Comparison of ENCODE assay signal across 31 cellular contexts in genomic region chr7:99419323-99420021, GRCh38. TPM values are rescaled to one million over a fixed set of nuclear protein-coding genes. Genes with fewer than 3 reads are reported as not detected.
DNase-seq lines count a peak whose midpoint lies in the region; ATAC-seq and TF ChIP-seq lines count a peak whose summit lies in the region.
"Had no signal": no experiment of that assay in that cellular context is flagged by ENCODE, and none has a peak within 500 bp of the region (broad histone marks: within the 10 kb centered on the region; RNA-seq: fewer than 3 reads in every experiment).

No MANE protein-coding gene starts in this region.

- peak; percentile 24 for ATAC-seq in activated naive CD8-positive, alpha-beta T cell treated with anti-CD3 and anti-CD28 coated beads, Interleukin-2, amount 50 U/mL, for 24 hours
- peak; percentile 47 for ATAC-seq in HCT116
- ATAC-seq in stimulated activated effector memory CD8-positive, alpha-beta T cell treated with anti-CD3 and anti-CD28 coated beads, Interleukin-12 subunit alpha, Interleukin-12 subunit beta, amount 100 ng/mL, for 72 hours, result no peak
- ATAC-seq in GM19023 (IDR thresholded peaks at IDR 0.05; ENCODE audit: unreplicated experiment), result no peak
- ATAC-seq: body of pancreas, gastroesophageal sphincter, mucosa of descending colon had no signal

- H3K36me3 Mint-ChIP-seq in activated naive CD8-positive, alpha-beta T cell treated with anti-CD3 and anti-CD28 coated beads, Interleukin-2, amount 50 U/mL, for 24 hours (ENCODE audit: low read depth), result peaks cover 52% of the 10 kb centered on the region
- H3K36me3 Mint-ChIP-seq in activated naive CD8-positive, alpha-beta T cell treated with anti-CD3 and anti-CD28 coated beads for 36 hours, result peaks cover 27% of the 10 kb centered on the region
- peaks cover 90% of the 10 kb centered on the region for H3K36me3 Mint-ChIP-seq in endodermal cell (ENCODE audit: low read depth)
- H3K36me3 Mint-ChIP-seq in stimulated activated effector memory CD8-positive, alpha-beta T cell treated with anti-CD3 and anti-CD28 coated beads, Interleukin-12 subunit alpha, Interleukin-12 subunit beta, amount 100 ng/mL, for 72 hours, result peaks cover 94% of the 10 kb centered on the region

- no TSS peak for BruUV-seq in HCT116 (replicated peaks; lab: Mats Ljungman, UMichigan)

- TF ChIP-seq RAD21 in HCT116 (IDR thresholded peaks at IDR 0.05; ENCODE audit: low read depth), result no peak

- no peak overlapping the region for H3K4me3 ChIP-seq in HCT116 (replicated peaks in 1 of 2; ENCODE audit: low read depth in 1 of 2, low read length in 2 of 2)
- H3K4me3 ChIP-seq in endodermal cell (ENCODE audit: low read length), result no peak overlapping the region
- H3K4me3 ChIP-seq: A549, body of pancreas, gastroesophageal sphincter, hepatocyte, mucosa of descending colon, Peyer's patch, SJSA1 had no signal

- 94 to 95% methylated on average over 17 to 29 of the region's 29 CpGs for WGBS in endodermal cell (ENCODE audit: insufficient coverage in 1 of 2, insufficient read length in 1 of 2), 2 experiments

- no peak overlapping the region for H2AFZ ChIP-seq in HCT116 (ENCODE audit: low read depth, low read length, poor library complexity, severe bottlenecking)
- H2AFZ ChIP-seq: hepatocyte had no signal

- POLR2A ChIA-PET in HCT116 (lab: Charles Lee), result interaction anchor here (1.2 kb wide), 1 partner anchor 11 kb away, joined by 5 read pairs; the partner anchor contains the start of genes BUD31 and PDAP1

- CTCF ChIA-PET in HCT116 (lab: Charles Lee), result no interaction called here

- no peak overlapping the region for H3K27ac Mint-ChIP-seq in activated naive CD8-positive, alpha-beta T cell treated with anti-CD3 and anti-CD28 coated beads, Interleukin-2, amount 50 U/mL, for 24 hours
- H3K27ac Mint-ChIP-seq in activated naive CD8-positive, alpha-beta T cell treated with anti-CD3 and anti-CD28 coated beads for 36 hours, result no peak overlapping the region
- peak overlapping the region; percentile 21 for H3K27ac Mint-ChIP-seq in endodermal cell
- H3K27ac Mint-ChIP-seq in stimulated activated effector memory CD8-positive, alpha-beta T cell treated with anti-CD3 and anti-CD28 coated beads, Interleukin-12 subunit alpha, Interleukin-12 subunit beta, amount 100 ng/mL, for 72 hours, result peak overlapping the region; percentile 48
- H3K27ac Mint-ChIP-seq: activated CD4-positive, alpha-beta T cell treated with anti-CD3 and anti-CD28 coated beads, Interleukin-2, amount 10 ng/mL, durations not matched to agents 7 days and 5 days; natural killer cell treated with Interleukin-12 subunit alpha and Interleukin-12 subunit beta and Interleukin-15 and Interleukin-18, amount 100 ng/mL, for 72 hours; stimulated activated naive CD8-positive, alpha-beta T cell treated with anti-CD3 and anti-CD28 coated beads, Interleukin-15, Interleukin-2, amounts not matched to agents 100 ng/mL and 50 ng/mL, for 24 hours had no signal

- H3K4me2 ChIP-seq in HCT116 (ENCODE audit: low read length), result no peak overlapping the region
- H3K4me2 ChIP-seq: A549, hepatocyte had no signal

- H3K4me1 ChIP-seq in HCT116 (ENCODE audit: control insufficient read depth in 1 of 2, insufficient read depth in 2 of 2, low read length in 2 of 2), result no peaks in the 10 kb centered on the region
- H3K4me1 ChIP-seq in endodermal cell (ENCODE audit: control insufficient read depth, insufficient read depth, low read length), result no peaks in the 10 kb centered on the region
- H3K4me1 ChIP-seq: Peyer's patch, SJSA1, testis had no signal

- no peaks in the 10 kb centered on the region for H3K9me3 Mint-ChIP-seq in activated naive CD8-positive, alpha-beta T cell treated with anti-CD3 and anti-CD28 coated beads, Interleukin-2, amount 50 U/mL, for 24 hours
- no peaks in the 10 kb centered on the region for H3K9me3 Mint-ChIP-seq in activated naive CD8-positive, alpha-beta T cell treated with anti-CD3 and anti-CD28 coated beads for 36 hours
- peaks cover 8% of the 10 kb centered on the region for H3K9me3 Mint-ChIP-seq in endodermal cell
- no peaks in the 10 kb centered on the region for H3K9me3 Mint-ChIP-seq in stimulated activated effector memory CD8-positive, alpha-beta T cell treated with anti-CD3 and anti-CD28 coated beads, Interleukin-12 subunit alpha, Interleukin-12 subunit beta, amount 100 ng/mL, for 72 hours
- H3K9me3 Mint-ChIP-seq: activated CD4-positive, alpha-beta T cell treated with anti-CD3 and anti-CD28 coated beads, Interleukin-2, amount 10 ng/mL, durations not matched to agents 7 days and 5 days; CD8-positive, alpha-beta memory T cell; natural killer cell treated with Interleukin-12 subunit alpha and Interleukin-12 subunit beta and Interleukin-15 and Interleukin-18, amount 100 ng/mL, for 72 hours; stimulated activated naive CD8-positive, alpha-beta T cell treated with anti-CD3 and anti-CD28 coated beads, Interleukin-15, Interleukin-2, amounts not matched to agents 100 ng/mL and 50 ng/mL, for 24 hours had no signal

- intact Hi-C loops in HCT116 (cut with micrococcal nuclease), result no loop called here

- no peaks in the 10 kb centered on the region for H3K27me3 Mint-ChIP-seq in activated naive CD8-positive, alpha-beta T cell treated with anti-CD3 and anti-CD28 coated beads, Interleukin-2, amount 50 U/mL, for 24 hours
- H3K27me3 Mint-ChIP-seq in activated naive CD8-positive, alpha-beta T cell treated with anti-CD3 and anti-CD28 coated beads for 36 hours, result no peaks in the 10 kb centered on the region
- no peaks in the 10 kb centered on the region for H3K27me3 Mint-ChIP-seq in endodermal cell (ENCODE audit: insufficient read depth)
- H3K27me3 Mint-ChIP-seq: activated CD4-positive, alpha-beta T cell treated with anti-CD3 and anti-CD28 coated beads, Interleukin-2, amount 10 ng/mL, durations not matched to agents 7 days and 5 days; CD8-positive, alpha-beta memory T cell; natural killer cell treated with Interleukin-12 subunit alpha and Interleukin-12 subunit beta and Interleukin-15 and Interleukin-18, amount 100 ng/mL, for 72 hours; stimulated activated naive CD8-positive, alpha-beta T cell treated with anti-CD3 and anti-CD28 coated beads, Interleukin-15, Interleukin-2, amounts not matched to agents 100 ng/mL and 50 ng/mL, for 24 hours had no signal

- TF ChIP-seq POLR2A in HCT116 (IDR thresholded peaks at IDR 0.05; ENCODE audit: borderline replicate concordance, extremely low read depth, insufficient read depth, insufficient read length), result no peak

- peaks cover 21% of the 10 kb centered on the region; the same call in 1 of the 2 replicates for H3K79me2 ChIP-seq in HCT116 (ENCODE audit: insufficient read depth, low read length)

- H4K20me1 ChIP-seq in HCT116 (ENCODE audit: insufficient read depth), result no peaks in the 10 kb centered on the region

- H3K27ac ChIP-seq in HCT116 (ENCODE audit: low read depth, low read length), result no peak overlapping the region
- H3K27ac ChIP-seq in endodermal cell (ENCODE audit: low read depth, low read length), result no peak overlapping the region
- H3K27ac ChIP-seq: A549, body of pancreas, gastroesophageal sphincter, hepatocyte, Peyer's patch, SJSA1, testis had no signal

- H3K36me3 ChIP-seq in HCT116 (ENCODE audit: control insufficient read depth in 1 of 2, insufficient read depth in 2 of 2, low read length in 2 of 2) (peaks cover 38 to 52% of the 10 kb centered on the region in 2 experiments), endodermal cell (ENCODE audit: control insufficient read depth, insufficient read depth, low read length) (peaks cover 87% of the 10 kb centered on the region)

- H3K9ac ChIP-seq in HCT116 (ENCODE audit: low read length) (no peak overlapping the region), endodermal cell (ENCODE audit: extremely low read depth, low read length, poor library complexity, severe bottlenecking) (no peak overlapping the region)

- H3K9me2 ChIP-seq in HCT116 (ENCODE audit: insufficient read depth), result no peaks in the 10 kb centered on the region

- no peak for TF ChIP-seq CTCF in HCT116 (IDR thresholded peaks at IDR 0.05 in 2 of 3, conservative IDR thresholded peaks at IDR 0.05 in 1 of 3; ENCODE audit: borderline replicate concordance in 1 of 3, insufficient read depth in 1 of 3, low read depth in 2 of 3, low read length in 2 of 3)
- peak; percentile 36 for TF ChIP-seq CTCF in endodermal cell (conservative IDR thresholded peaks at IDR 0.05)

- peaks cover 3% of the 10 kb centered on the region for H3K4me1 Mint-ChIP-seq in activated naive CD8-positive, alpha-beta T cell treated with anti-CD3 and anti-CD28 coated beads, Interleukin-2, amount 50 U/mL, for 24 hours
- peaks cover 3% of the 10 kb centered on the region for H3K4me1 Mint-ChIP-seq in activated naive CD8-positive, alpha-beta T cell treated with anti-CD3 and anti-CD28 coated beads for 36 hours
- no peaks in the 10 kb centered on the region for H3K4me1 Mint-ChIP-seq in endodermal cell
- H3K4me1 Mint-ChIP-seq in stimulated activated effector memory CD8-positive, alpha-beta T cell treated with anti-CD3 and anti-CD28 coated beads, Interleukin-12 subunit alpha, Interleukin-12 subunit beta, amount 100 ng/mL, for 72 hours, result peaks cover 14% of the 10 kb centered on the region

- RAD21 ChIA-PET in HCT116 (lab: Charles Lee; ENCODE audit: low non-redundant PET in 1 of 2, low total read pairs in 2 of 2, uncharacterized antibody in 2 of 2, unreplicated experiment in 2 of 2), result no interaction called here

- H3K4me3 Mint-ChIP-seq in activated naive CD8-positive, alpha-beta T cell treated with anti-CD3 and anti-CD28 coated beads, Interleukin-2, amount 50 U/mL, for 24 hours, result no peak overlapping the region
- no peak overlapping the region for H3K4me3 Mint-ChIP-seq in activated naive CD8-positive, alpha-beta T cell treated with anti-CD3 and anti-CD28 coated beads for 36 hours
- no peak overlapping the region for H3K4me3 Mint-ChIP-seq in endodermal cell
- H3K4me3 Mint-ChIP-seq in stimulated activated effector memory CD8-positive, alpha-beta T cell treated with anti-CD3 and anti-CD28 coated beads, Interleukin-12 subunit alpha, Interleukin-12 subunit beta, amount 100 ng/mL, for 72 hours, result no peak overlapping the region
- H3K4me3 Mint-ChIP-seq: activated CD4-positive, alpha-beta T cell treated with anti-CD3 and anti-CD28 coated beads, Interleukin-2, amount 10 ng/mL, durations not matched to agents 7 days and 5 days; CD8-positive, alpha-beta memory T cell; natural killer cell treated with Interleukin-12 subunit alpha and Interleukin-12 subunit beta and Interleukin-15 and Interleukin-18, amount 100 ng/mL, for 72 hours; stimulated activated naive CD8-positive, alpha-beta T cell treated with anti-CD3 and anti-CD28 coated beads, Interleukin-15, Interleukin-2, amounts not matched to agents 100 ng/mL and 50 ng/mL, for 24 hours had no signal

- DNase-seq in activated naive CD8-positive, alpha-beta T cell treated with anti-CD3 and anti-CD28 coated beads, Interleukin-2, amount 50 U/mL, for 24 hours, result no peak
- no peak for DNase-seq in activated naive CD8-positive, alpha-beta T cell treated with anti-CD3 and anti-CD28 coated beads for 36 hours
- no peak for DNase-seq in HCT116 (ENCODE audit: low read depth, low spot score)
- no peak for DNase-seq in endodermal cell
- DNase-seq in stimulated activated effector memory CD8-positive, alpha-beta T cell treated with anti-CD3 and anti-CD28 coated beads, Interleukin-12 subunit alpha, Interleukin-12 subunit beta, amount 100 ng/mL, for 72 hours (ENCODE audit: low spot score in 2 of 2), result no peak
- no peak for DNase-seq in NCI-H1092 treated with DMSO at 0.1 percent for 48 hours (lab: John Stamatoyannopoulos, UW)
- DNase-seq in activated effector memory CD4-positive, alpha-beta T cell treated with anti-CD3 and anti-CD28 coated beads, Interleukin-2, amount 50 U/mL, for 16 hours, result no peak
- DNase-seq: activated CD4-positive, alpha-beta T cell treated with anti-CD3 and anti-CD28 coated beads, Interleukin-2, amount 10 ng/mL, durations not matched to agents 7 days and 5 days; activated naive CD4-positive, alpha-beta T cell; activated T-cell treated with anti-CD3 and anti-CD28 coated beads, Interleukin-2, amount 50 U/mL, for 48 hours; AML-193; body of pancreas; CD8-positive, alpha-beta memory T cell; DMS 273 treated with DMSO at 0.1 percent for 48 hours; EL; mucosa of descending colon; MV-4-11; NCI-H146; NCI-H2107; NCI-H748 treated with DMSO at 0.1 percent for 48 hours; Peyer's patch; small intestine; T1000; testis had no signal

- H3K9me3 ChIP-seq in HCT116 (ENCODE audit: control insufficient read depth in 1 of 2, insufficient read depth in 1 of 2, low read depth in 1 of 2, low read length in 2 of 2) (no peaks in the 10 kb centered on the region), endodermal cell (ENCODE audit: control insufficient read depth, low read length) (peaks cover 7% of the 10 kb centered on the region)
- H3K9me3 ChIP-seq: A549, body of pancreas, gastroesophageal sphincter, mucosa of descending colon, Peyer's patch, SJSA1, testis had no signal

- no peaks in the 10 kb centered on the region for H3K27me3 ChIP-seq in HCT116 (ENCODE audit: insufficient read depth, low read length)
- H3K27me3 ChIP-seq in endodermal cell (ENCODE audit: control insufficient read depth, insufficient read depth, low read length, poor library complexity, severe bottlenecking), result no peaks in the 10 kb centered on the region
- H3K27me3 ChIP-seq: body of pancreas, gastroesophageal sphincter, hepatocyte, Peyer's patch, SJSA1, testis had no signal

RNA-seq across cellular contexts. Expression of gene BUD31, which starts 10.7 kb away (rescaled TPM):
- total RNA-seq in activated naive CD8-positive, alpha-beta T cell treated with anti-CD3 and anti-CD28 coated beads for 36 hours, result 100 to 1,000 TPM; 156 to 162 TPM
- total RNA-seq in HCT116 (2021; ENCODE audit: unreplicated experiment) (154 TPM), endodermal cell (100 to 1,000 TPM; 102 to 117 TPM)
- polyA plus RNA-seq in HCT116 (2012), result 157 and 178 TPM in 2 replicates
- 89.0 TPM for polyA plus RNA-seq in endodermal cell (2013, experiment 1 of 2)
- polyA plus RNA-seq in endodermal cell (2013, experiment 2 of 2), result 90.0 TPM

RNA-seq across cellular contexts. Expression of gene PDAP1, which starts 11.1 kb away (rescaled TPM):
- total RNA-seq in activated naive CD8-positive, alpha-beta T cell treated with anti-CD3 and anti-CD28 coated beads for 36 hours, result 100 to 1,000 TPM; 201 to 214 TPM
- total RNA-seq in HCT116 (2021; ENCODE audit: unreplicated experiment), result 200 TPM
- polyA plus RNA-seq in HCT116 (2012), result 203 and 206 TPM in 2 replicates
- 100 to 1,000 TPM; 147 to 165 TPM for total RNA-seq in endodermal cell
- 130 TPM for polyA plus RNA-seq in endodermal cell (2013, experiment 1 of 2)
- 130 TPM for polyA plus RNA-seq in endodermal cell (2013, experiment 2 of 2)

RNA-seq across cellular contexts. Expression of gene PTCD1, which starts 19.1 kb away (rescaled TPM):
- total RNA-seq in activated naive CD8-positive, alpha-beta T cell treated with anti-CD3 and anti-CD28 coated beads for 36 hours, result 1 to 10 TPM; 5.9 to 9.1 TPM
- total RNA-seq in HCT116 (2021; ENCODE audit: unreplicated experiment), result 9.2 TPM
- polyA plus RNA-seq in HCT116 (2012), result 6.7 and 8.0 TPM in 2 replicates
- 10 to 100 TPM; 11.9 to 12.5 TPM for total RNA-seq in endodermal cell
- 5.8 TPM for polyA plus RNA-seq in endodermal cell (2013, experiment 1 of 2)
- 5.2 TPM for polyA plus RNA-seq in endodermal cell (2013, experiment 2 of 2)

RNA-seq across cellular contexts. Expression of gene CPSF4, which starts 19.3 kb away (rescaled TPM):
- total RNA-seq in activated naive CD8-positive, alpha-beta T cell treated with anti-CD3 and anti-CD28 coated beads for 36 hours, result 10 to 100 TPM; 70.0 to 70.1 TPM
- total RNA-seq in HCT116 (2021; ENCODE audit: unreplicated experiment) (67.0 TPM), endodermal cell (100 to 1,000 TPM in 1 of 2 donors, 10 to 100 TPM in 1; 87.3 to 126 TPM)
- 46.3 and 48.6 TPM in 2 replicates for polyA plus RNA-seq in HCT116 (2012)
- polyA plus RNA-seq in endodermal cell (2013, experiment 1 of 2), result 89.5 TPM
- polyA plus RNA-seq in endodermal cell (2013, experiment 2 of 2), result 81.8 TPM

RNA-seq across cellular contexts. Expression of gene ARPC1B, which starts 44.9 kb away (rescaled TPM):
- total RNA-seq in activated naive CD8-positive, alpha-beta T cell treated with anti-CD3 and anti-CD28 coated beads for 36 hours, result 100 to 1,000 TPM; 256 to 258 TPM
- total RNA-seq in HCT116 (2021; ENCODE audit: unreplicated experiment), result 192 TPM
- polyA plus RNA-seq in HCT116 (2012), result 365 and 430 TPM in 2 replicates
- 10 to 100 TPM; 53.3 to 73.9 TPM for total RNA-seq in endodermal cell
- 41.0 TPM for polyA plus RNA-seq in endodermal cell (2013, experiment 1 of 2)
- 48.7 TPM for polyA plus RNA-seq in endodermal cell (2013, experiment 2 of 2)

Comparison
In these comparisons a context has a peak if more than half of its experiments do, and no peak if none do; other contexts are left out.
1. ATAC-seq: peak in activated naive CD8-positive, alpha-beta T cell treated with anti-CD3 and anti-CD28 coated beads, Interleukin-2, amount 50 U/mL, for 24 hours (single experiment) and HCT116 (single experiment); none in stimulated activated effector memory CD8-positive, alpha-beta T cell treated with anti-CD3 and anti-CD28 coated beads, Interleukin-12 subunit alpha, Interleukin-12 subunit beta, amount 100 ng/mL, for 72 hours (single experiment) and GM19023 (single experiment).
2. H3K27ac Mint-ChIP-seq: peak in endodermal cell (single experiment) and stimulated activated effector memory CD8-positive, alpha-beta T cell treated with anti-CD3 and anti-CD28 coated beads, Interleukin-12 subunit alpha, Interleukin-12 subunit beta, amount 100 ng/mL, for 72 hours (single experiment); none in activated naive CD8-positive, alpha-beta T cell treated with anti-CD3 and anti-CD28 coated beads, Interleukin-2, amount 50 U/mL, for 24 hours (single experiment) and activated naive CD8-positive, alpha-beta T cell treated with anti-CD3 and anti-CD28 coated beads for 36 hours (single experiment).